1 cellular context compared by ENCODE assay signal in genomic region chr9:127113540-127113928, GRCh38.
TF ChIP-seq lines count a peak whose summit lies in the region.

No MANE protein-coding gene starts in this region.

TF ChIP-seq in H1, 55 proteins besides CTCF, POLR2A, EP300 and RAD21:
- TF ChIP-seq JUN (IDR thresholded peaks at IDR 0.05; ENCODE audit: low read depth, low read length) (no peak), SIRT6 (IDR thresholded peaks at IDR 0.05; ENCODE audit: low read length) (no peak), NANOG (IDR thresholded peaks at IDR 0.05; ENCODE audit: insufficient read depth, low read depth, low read length, poor library complexity, severe bottlenecking) (no peak)
